Comparison of ENCODE assay signal across 16 cellular contexts in genomic region chr16:4981473-4981872, GRCh38. TPM values are rescaled to one million over a fixed set of nuclear protein-coding genes. Genes with fewer than 3 reads are reported as not detected.
A peak's percentile ranks its signal among the peaks of the same experiment; 100 is the strongest.
DNase-seq lines count a peak whose midpoint lies in the region; ATAC-seq and TF ChIP-seq lines count a peak whose summit lies in the region.
"Had no signal": no experiment of that assay in that cellular context is flagged by ENCODE, and none has a peak within 500 bp of the region (broad histone marks: within the 10 kb centered on the region; RNA-seq: fewer than 3 reads in every experiment).

No MANE protein-coding gene starts in this region.

- intact Hi-C loops in psoas muscle (cut with DNase I): no loop called here
- intact Hi-C loops in esophagus muscularis mucosa (cut with DNase I): no loop called here
- intact Hi-C loops in testis (cut with DNase I; ENCODE audit: low total_unique reads): no loop called here

- H3K4me1 ChIP-seq in GM23338 (ENCODE audit: insufficient read depth): no peaks in the 10 kb centered on the region
- peaks cover 0 to 6% of the 10 kb centered on the region in 2 donors for H3K4me1 ChIP-seq in right atrium auricular region
- H3K4me1 ChIP-seq in psoas muscle: peaks cover 16% of the 10 kb centered on the region
- H3K4me1 ChIP-seq in esophagus muscularis mucosa: peaks cover 5 to 12% (median 10%) of the 10 kb centered on the region in 4 donors
- H3K4me1 ChIP-seq in testis: peaks cover 8% of the 10 kb centered on the region
- H3K4me1 ChIP-seq: BE2C had no signal

- no peak for DNase-seq in GM23338 (ENCODE audit: low spot score)
- DNase-seq in right atrium auricular region (ENCODE audit: low spot score): no peak
- DNase-seq in psoas muscle: no peak
- DNase-seq in esophagus muscularis mucosa (ENCODE audit: extremely low spot score): no peak
- DNase-seq in testis: no peak
- DNase-seq in NCI-H1048 (lab: John Stamatoyannopoulos, UW): no peak
- DNase-seq in CD1c-positive myeloid dendritic cell (ENCODE audit: extremely low spot score): no peak
- DNase-seq: BE2C; CD4-positive, alpha-beta memory T cell; KBM-7; NCI-H1436 treated with DMSO at 0.1 percent for 48 hours; NCI-H2029 treated with DMSO at 0.1 percent for 48 hours; NCI-H2171 treated with DMSO at 0.1 percent for 48 hours; NCI-H446 treated with DMSO at 0.1 percent for 48 hours; PC-3 had no signal

- no peaks in the 10 kb centered on the region for H3F3A ChIP-seq in GM23338 (replicated peaks; ENCODE audit: low read depth)

- H3K9me3 Mint-ChIP-seq in GM23338: no peaks in the 10 kb centered on the region

- no peak for TF ChIP-seq EP300 in esophagus muscularis mucosa (IDR thresholded peaks at IDR 0.05)

- H3K4me1 Mint-ChIP-seq in GM23338: peaks cover 6% of the 10 kb centered on the region
- H3K4me1 Mint-ChIP-seq: CD4-positive, alpha-beta memory T cell had no signal

- H3K27me3 Mint-ChIP-seq in GM23338 (ENCODE audit: insufficient read depth, low read depth, poor library complexity): peaks cover 5% of the 10 kb centered on the region

- 0 out of 2 replicates have a peak overlapping the region, but pooled peaks have one; percentile 28 for H3K27ac Mint-ChIP-seq in GM23338
- H3K27ac Mint-ChIP-seq: CD4-positive, alpha-beta memory T cell had no signal

- H3K27ac ChIP-seq in GM23338 (ENCODE audit: low read depth) (no peak overlapping the region), angular gyrus (ENCODE audit: low read depth, low read length) (peak overlapping the region; percentile 89), right atrium auricular region (peak overlapping the region; percentile 79), psoas muscle (peak overlapping the region; percentile 80), esophagus muscularis mucosa (replicated peaks in 1 of 4) (no peak overlapping the region), testis (no peak overlapping the region)

- H3K79me2 ChIP-seq in GM23338 (replicated peaks; ENCODE audit: insufficient read depth): no peaks in the 10 kb centered on the region

- ATAC-seq in GM23338 (no peak; the same call in 2 of the 3 replicates), psoas muscle (no peak)
- ATAC-seq: PC-3 had no signal

- no peak overlapping the region for H2AFZ ChIP-seq in GM23338

- no peaks in the 10 kb centered on the region for H4K20me1 ChIP-seq in GM23338 (replicated peaks; ENCODE audit: insufficient read depth)

- no peaks in the 10 kb centered on the region for H3K9me2 ChIP-seq in GM23338 (ENCODE audit: insufficient read depth)

- no peak overlapping the region for H3K4me2 ChIP-seq in GM23338

- H3K36me3 Mint-ChIP-seq in GM23338 (ENCODE audit: low read depth): no peaks in the 10 kb centered on the region
- H3K36me3 Mint-ChIP-seq: CD4-positive, alpha-beta memory T cell had no signal

- H3K27me3 ChIP-seq in GM23338 (ENCODE audit: insufficient read depth) (peaks cover 2% of the 10 kb centered on the region), right atrium auricular region (no peaks in the 10 kb centered on the region), psoas muscle (ENCODE audit: insufficient read depth in 3 of 3, low read length in 2 of 3) (no peaks in the 10 kb centered on the region), esophagus muscularis mucosa (peaks cover 0 to 7% (median 0%) of the 10 kb centered on the region in 4 donors), testis (no peaks in the 10 kb centered on the region)

- no peak overlapping the region for H3K4me3 Mint-ChIP-seq in GM23338
- H3K4me3 Mint-ChIP-seq: CD4-positive, alpha-beta memory T cell had no signal

- H3K4me3 ChIP-seq in GM23338 (no peak overlapping the region), right atrium auricular region (no peak overlapping the region), psoas muscle (peak overlapping the region; percentile 49), esophagus muscularis mucosa (no peak overlapping the region), testis (no peak overlapping the region)

- 37 to 50% (median 45%) methylated on average over 7 of the region's 7 CpGs for WGBS in psoas muscle, 3 donors
- 78% methylated on average over 5 of the region's 7 CpGs for WGBS in esophagus muscularis mucosa
- WGBS in testis, 2 donors: 64 to 72% methylated on average over 7 of the region's 7 CpGs

- H3K9me3 ChIP-seq in right atrium auricular region: no peaks in the 10 kb centered on the region
- no peaks in the 10 kb centered on the region for H3K9me3 ChIP-seq in psoas muscle
- H3K9me3 ChIP-seq in esophagus muscularis mucosa: peaks cover 0 to 4% (median 0%) of the 10 kb centered on the region in 4 donors
- H3K9me3 ChIP-seq in testis: no peaks in the 10 kb centered on the region
- H3K9me3 ChIP-seq: BE2C had no signal

- H3K36me3 ChIP-seq in GM23338 (ENCODE audit: insufficient read depth): no peaks in the 10 kb centered on the region
- H3K36me3 ChIP-seq in right atrium auricular region: no peaks in the 10 kb centered on the region
- H3K36me3 ChIP-seq in psoas muscle (ENCODE audit: insufficient read depth in 1 of 2, low read depth in 1 of 2): no peaks in the 10 kb centered on the region
- H3K36me3 ChIP-seq in esophagus muscularis mucosa: no peaks in the 10 kb centered on the region
- H3K36me3 ChIP-seq in testis (ENCODE audit: low read depth, missing control alignments): no peaks in the 10 kb centered on the region
- H3K36me3 ChIP-seq: BE2C had no signal

- TF ChIP-seq POLR2A in esophagus muscularis mucosa (IDR thresholded peaks at IDR 0.05; ENCODE audit: low read depth) (no peak), testis (IDR thresholded peaks at IDR 0.05) (no peak)

- no peak for TF ChIP-seq CTCF in GM23338 (conservative IDR thresholded peaks at IDR 0.05; ENCODE audit: low read depth in 2 of 2)
- TF ChIP-seq CTCF in right atrium auricular region (IDR thresholded peaks at IDR 0.05): no peak
- no peak for TF ChIP-seq CTCF in psoas muscle (IDR thresholded peaks at IDR 0.05)
- TF ChIP-seq CTCF in esophagus muscularis mucosa (IDR thresholded peaks at IDR 0.05): no peak
- no peak for TF ChIP-seq CTCF in testis (IDR thresholded peaks at IDR 0.05)

TF ChIP-seq in GM23338, 12 proteins besides CTCF, POLR2A, EP300 and RAD21:
- TF ChIP-seq EZH2phosphoT487 (IDR thresholded peaks at IDR 0.05; ENCODE audit: unreplicated experiment) (no peak), NANOG (IDR thresholded peaks at IDR 0.05; ENCODE audit: borderline replicate concordance) (no peak), CREB1 (CRISPR knock-in tag; IDR thresholded peaks at IDR 0.05; ENCODE audit: low read depth) (no peak), ZNF114 (CRISPR knock-in tag; IDR thresholded peaks at IDR 0.05) (no peak)

RNA-seq across cellular contexts. Expression of gene SEC14L5, which starts 23.3 kb away (rescaled TPM):
- total RNA-seq in GM23338 (2014; rRNA removed; shearing (Covaris generic)): 5.5 and 5.9 TPM in 2 replicates
- polyA plus RNA-seq in GM23338 (2016; fragmentation: Nextera tagmentation; extraction: Ambion mirVana) (1.7 and 2.6 TPM in 2 replicates), psoas muscle (under 1 TPM; 0.23 to 0.30 (median 0.27) TPM), testis (ENCODE audit: insufficient read depth, low read depth, low replicate concordance) (0.73 TPM)
- total RNA-seq in right atrium auricular region (1 to 10 TPM in 1 of 2 donors, under 1 TPM in 1; 0.28 to 2.0 TPM), psoas muscle (under 1 TPM; 0.42 to 0.88 (median 0.65) TPM), esophagus muscularis mucosa (1 to 10 TPM in 2 of 4 donors, under 1 TPM in 2; 0.83 to 1.8 (median 1.1) TPM), testis (1 to 10 TPM; 1.2 to 2.9 TPM)
- total RNA-seq: CD4-positive, alpha-beta memory T cell; PC-3 had no signal
- polyA plus RNA-seq: CD4-positive, alpha-beta memory T cell had no signal

RNA-seq across cellular contexts. Expression of gene PPL, which starts 44.5 kb away (rescaled TPM):
- total RNA-seq in GM23338 (2014; rRNA removed; shearing (Covaris generic)): 26.1 and 31.7 TPM in 2 replicates
- polyA plus RNA-seq in GM23338 (2016; fragmentation: Nextera tagmentation; extraction: Ambion mirVana) (9.4 and 10.6 TPM in 2 replicates), psoas muscle (1 to 10 TPM; 2.4 to 5.6 (median 3.8) TPM), testis (ENCODE audit: insufficient read depth, low read depth, low replicate concordance) (6.8 TPM)
- total RNA-seq in right atrium auricular region (10 to 100 TPM in 1 of 2 donors, 1 to 10 TPM in 1; 7.5 to 17.1 TPM), psoas muscle (1 to 10 TPM; 3.2 to 7.2 (median 5.1) TPM), esophagus muscularis mucosa (10 to 100 TPM; 36.3 to 78.4 (median 57.4) TPM), testis (1 to 10 TPM; 5.4 to 6.1 TPM)
- total RNA-seq: CD4-positive, alpha-beta memory T cell had no signal

RNA-seq across cellular contexts. Expression of gene NAGPA, which starts 52.3 kb away (rescaled TPM):
- total RNA-seq in GM23338 (2014; rRNA removed; shearing (Covaris generic)): 13.1 and 20.7 TPM in 2 replicates
- polyA plus RNA-seq in GM23338 (2016; fragmentation: Nextera tagmentation; extraction: Ambion mirVana) (6.3 and 7.5 TPM in 2 replicates), psoas muscle (10 to 100 TPM in 1 of 3 donors, 1 to 10 TPM in 2; 5.3 to 12.3 (median 9.8) TPM), testis (ENCODE audit: insufficient read depth, low read depth, low replicate concordance) (11.4 TPM)
- total RNA-seq in right atrium auricular region (10 to 100 TPM in 1 of 2 donors, 1 to 10 TPM in 1; 8.1 to 12.7 TPM), psoas muscle (1 to 10 TPM; 4.4 to 8.1 (median 6.4) TPM), esophagus muscularis mucosa (10 to 100 TPM; 15.4 to 24.1 (median 21.1) TPM), testis (10 to 100 TPM; 38.7 to 39.0 TPM)

Comparison
In these comparisons a context has a peak if more than half of its experiments do, and no peak if none do; other contexts are left out.
1. H3K27ac ChIP-seq: peak in angular gyrus (single experiment), right atrium auricular region (2 of 2) and psoas muscle (single experiment); none in GM23338 (single experiment), esophagus muscularis mucosa (0 of 4) and testis (0 of 2).